ENCODE assay signal across 8 cellular contexts in the genomic region with DNA sequence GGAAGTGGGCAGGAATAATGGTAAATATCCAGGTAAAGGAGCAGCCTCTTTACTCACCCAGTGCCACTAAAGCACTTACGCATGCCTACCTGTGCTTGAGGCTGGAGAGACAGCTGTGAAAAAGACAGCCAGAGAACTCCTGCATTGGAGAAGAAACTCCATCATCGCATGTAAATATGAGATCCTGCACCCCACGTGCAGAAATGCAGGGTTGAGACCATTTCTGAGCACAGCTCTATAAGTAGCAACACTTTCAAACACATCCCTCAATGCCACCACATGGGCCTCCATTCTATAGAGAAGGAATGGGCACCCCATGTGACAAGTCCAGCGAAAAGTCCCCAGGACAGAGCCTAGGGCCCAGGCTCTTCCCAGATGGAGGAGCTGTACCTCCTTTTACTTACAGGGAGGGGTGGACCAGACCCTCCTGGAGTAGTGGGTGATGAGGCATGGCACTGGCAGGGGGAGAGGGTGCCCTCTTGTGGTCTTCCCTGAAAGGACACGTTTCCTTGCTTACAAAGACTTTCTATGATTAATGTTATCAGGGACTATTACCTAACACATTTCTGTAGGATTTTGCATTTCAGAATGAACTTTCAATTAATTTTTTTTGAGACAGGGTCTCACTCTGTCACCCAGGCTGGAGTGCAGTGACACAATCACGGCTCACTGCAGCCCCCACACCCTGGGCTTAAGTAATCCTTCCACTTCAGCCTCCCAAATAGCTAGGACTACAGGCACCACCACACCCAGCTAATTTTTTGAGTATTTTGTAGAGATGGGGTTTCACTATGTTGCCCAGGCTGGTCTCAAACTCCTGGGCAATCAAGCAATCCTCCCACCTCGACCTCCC.
DNase-seq lines count a peak whose midpoint lies in the region; ATAC-seq and TF ChIP-seq lines count a peak whose summit lies in the region.

No MANE protein-coding gene starts in this region.

- no peak overlapping the region for H3K4me3 ChIP-seq in LNCaP clone FGC (ENCODE audit: low read depth, low read length)

- TF ChIP-seq CTCF in LNCaP clone FGC (IDR thresholded peaks at IDR 0.05; ENCODE audit: control insufficient read depth, extremely low read depth, insufficient read depth), result peak; percentile 83

- peak; percentile 69 for DNase-seq in ELR (ENCODE audit: low read depth)
- no peak for DNase-seq in LNCaP clone FGC (ENCODE audit: low read depth)
- peak in 4 of 5 donors; percentile 14 to 37 (median 30) for DNase-seq in T-helper 1 cell
- DNase-seq in amniotic stem cell (lab: John Stamatoyannopoulos, UW), result peak; percentile 44
- DNase-seq in hippocampal formation (lab: John Stamatoyannopoulos, UW), result peak; percentile 16 to 21
- peak; percentile 6 to 32 for DNase-seq in stimulated activated CD4-positive, alpha-beta T cell treated with anti-CD3 and anti-CD28 coated beads, Interleukin-1b, Interleukin-23, amount 100 ng/mL, for 1 hour (ENCODE audit: low read depth in 2 of 2)

- no peak for ATAC-seq in HG02885 (IDR thresholded peaks at IDR 0.05; ENCODE audit: poor library complexity, unreplicated experiment)
- ATAC-seq in GM19328 (IDR thresholded peaks at IDR 0.05; ENCODE audit: unreplicated experiment), result no peak
